In genomic region chr10:12031404-12031803, GRCh38 we compare ENCODE assay signal across 22 cellular contexts.
"Had no signal": no experiment of that assay in that cellular context is flagged by ENCODE, and none has a peak within 500 bp of the region (broad histone marks: within the 10 kb centered on the region; RNA-seq: fewer than 3 reads in every experiment).

No MANE protein-coding gene starts in this region.

- H3K9ac ChIP-seq: KMS-11 had no signal

- DNase-seq: IMR-90, Kasumi-1, MV-4-11, NCI-H1048, NCI-H1436, NCI-H187, NCI-H2029, NCI-H2081 treated with DMSO at 0.1 percent for 48 hours, NCI-H2171, NCI-H226, NCI-H446, NCI-H510A, NCI-H524 treated with DMSO at 0.1 percent for 48 hours, NCI-H69, NCI-H774, Right ventricle myocardium superior, RPMI8226, SIG-M5 had no signal

- H3K4me2 ChIP-seq: KMS-11 had no signal

- H3K9me3 ChIP-seq: SJSA1 had no signal

- H3K4me3 ChIP-seq: SJSA1, SK-N-MC had no signal

- H3K4me1 ChIP-seq: SJSA1 had no signal

- H3K27ac ChIP-seq: KMS-11, SJSA1, SK-N-MC had no signal

- FAIRE-seq: RCC 7860 had no signal

- H3K27me3 ChIP-seq: SJSA1 had no signal
